In the genomic region with DNA sequence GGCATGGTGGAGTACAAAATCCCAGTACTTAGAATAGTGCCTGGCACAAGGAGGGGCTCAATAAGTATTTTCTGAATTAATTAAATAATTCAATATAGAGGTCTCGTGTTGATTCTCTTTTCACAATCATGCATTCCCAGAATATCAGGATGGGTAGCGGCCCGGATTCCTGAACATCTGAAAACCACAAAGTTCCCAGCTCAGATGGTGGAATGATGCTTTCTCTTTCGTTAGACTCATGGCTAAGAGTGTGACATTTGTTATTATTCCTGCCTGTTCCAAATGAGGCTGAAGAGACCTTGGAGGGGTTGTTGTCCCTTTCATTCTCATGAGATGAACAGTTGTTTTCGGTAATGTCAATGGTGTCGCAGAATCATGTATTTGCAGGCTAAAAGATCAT, we compare ENCODE assay signal across 22 cellular contexts.
"Had no signal": no experiment of that assay in that cellular context is flagged by ENCODE, and none has a peak within 500 bp of the region (broad histone marks: within the 10 kb centered on the region; RNA-seq: fewer than 3 reads in every experiment).

No MANE protein-coding gene starts in this region.

- H3K79me2 ChIP-seq: parathyroid adenoma had no signal

- H3K4me3 ChIP-seq: breast epithelium, tibial artery had no signal

- H3K9me3 Mint-ChIP-seq: activated T-cell treated with anti-CD3 and anti-CD28 coated beads, Interleukin-2, amount 50 U/mL, for 4 hours; natural killer cell treated with Interleukin-12 subunit alpha and Interleukin-12 subunit beta and Interleukin-15 and Interleukin-18, amount 100 ng/mL, for 72 hours had no signal

- H3K27ac Mint-ChIP-seq: natural killer cell treated with Interleukin-12 subunit alpha and Interleukin-12 subunit beta and Interleukin-15 and Interleukin-18, amount 100 ng/mL, for 72 hours had no signal

- H3K27ac ChIP-seq: ascending aorta, breast epithelium, neutrophil, parathyroid adenoma, tibial artery had no signal

- H3K36me3 Mint-ChIP-seq: natural killer cell treated with Interleukin-12 subunit alpha and Interleukin-12 subunit beta and Interleukin-15 and Interleukin-18, amount 100 ng/mL, for 72 hours had no signal

- H3K36me3 ChIP-seq: ascending aorta, breast epithelium, neutrophil, tibial artery had no signal

- H3K9me3 ChIP-seq: ascending aorta, breast epithelium, neutrophil, tibial artery had no signal

- H3K27me3 ChIP-seq: ascending aorta, breast epithelium, neutrophil, tibial artery had no signal

- ATAC-seq: activated T-cell treated with anti-CD3 and anti-CD28 coated beads, Interleukin-2, amount 50 U/mL, for 4 hours; esophagus mucosa; left cardiac atrium; natural killer cell treated with Interleukin-12 subunit alpha and Interleukin-12 subunit beta and Interleukin-15 and Interleukin-18, amount 100 ng/mL, for 72 hours had no signal

- H3K4me3 Mint-ChIP-seq: activated T-cell treated with anti-CD3 and anti-CD28 coated beads, Interleukin-2, amount 50 U/mL, for 4 hours; natural killer cell treated with Interleukin-12 subunit alpha and Interleukin-12 subunit beta and Interleukin-15 and Interleukin-18, amount 100 ng/mL, for 72 hours had no signal

- DNase-seq: activated CD4-positive, alpha-beta T cell treated with anti-CD3 and anti-CD28 coated beads, Interleukin-2, amount 50 U/mL, for 1 hour; activated CD8-positive, alpha-beta memory T cell treated with anti-CD3 and anti-CD28 coated beads, Interleukin-2, amount 50 U/mL, for 4 hours; activated effector memory CD4-positive, alpha-beta T cell treated with Interleukin-2 at 50 U/mL for 16 hours; activated naive CD4-positive, alpha-beta T cell treated with anti-CD3 and anti-CD28 coated beads, Interleukin-2, amount 50 U/mL, for 16 hours; activated T-cell treated with anti-CD3 and anti-CD28 coated beads, Interleukin-2, amount 50 U/mL, for 4 hours; cortex of kidney; foreskin fibroblast; left cardiac atrium; mesendoderm; stimulated activated CD4-positive, alpha-beta T cell treated with anti-CD3 and anti-CD28 coated beads, Interleukin-12 subunit alpha, Interleukin-12 subunit beta, amount 100 ng/mL, for 4 hours; stimulated activated CD4-positive, alpha-beta T cell treated with anti-CD3 and anti-CD28 coated beads, Interleukin-1b, Interleukin-23, amount 100 ng/mL, for 48 hours; stimulated activated CD8-positive, alpha-beta memory T cell treated with anti-CD3 and anti-CD28 coated beads, Interleukin-4, amount 100 ng/mL, for 48 hours; stimulated activated naive CD4-positive, alpha-beta T cell; T-helper 1 cell; T-helper 9 cell; tibial artery had no signal

- H3K9ac ChIP-seq: parathyroid adenoma had no signal

- H3K4me1 ChIP-seq: ascending aorta, breast epithelium, parathyroid adenoma had no signal
